1 cellular context compared by ENCODE assay signal in genomic region chr11:104876838-104877500, GRCh38.
TF ChIP-seq lines count a peak whose summit lies in the region.

No MANE protein-coding gene starts in this region.

TF ChIP-seq in HepG2, 621 proteins besides CTCF, POLR2A, EP300 and RAD21 (continued from another document):
- TF ChIP-seq HNF1A (IDR thresholded peaks at IDR 0.05; ENCODE audit: low read depth) (no peak), HNF1A (CRISPR knock-in tag; IDR thresholded peaks at IDR 0.05; ENCODE audit: borderline replicate concordance) (no peak), ZFP82 (CRISPR knock-in tag; IDR thresholded peaks at IDR 0.05; ENCODE audit: borderline replicate concordance) (no peak), REXO4 (CRISPR knock-in tag; IDR thresholded peaks at IDR 0.05; ENCODE audit: borderline replicate concordance) (no peak), HNRNPH1 (optimal IDR thresholded peaks at IDR 0.05; ENCODE audit: low read depth, low read length) (no peak), ZGPAT (CRISPR knock-in tag; IDR thresholded peaks at IDR 0.05) (no peak)
TF ChIP-seq in HepG2: peak in this region for 0.
